In genomic region chr1:32346532-32347157, GRCh38 we compare ENCODE assay signal across 19 cellular contexts. TPM values are rescaled to one million over a fixed set of nuclear protein-coding genes. Genes with fewer than 3 reads are reported as not detected.
"Had no signal": no experiment of that assay in that cellular context is flagged by ENCODE, and none has a peak within 500 bp of the region (broad histone marks: within the 10 kb centered on the region; RNA-seq: fewer than 3 reads in every experiment).

No MANE protein-coding gene starts in this region.

- ATAC-seq: activated CD4-positive, alpha-beta T cell treated with anti-CD3 and anti-CD28 coated beads for 36 hours; activated CD8-positive, alpha-beta T cell treated with anti-CD3 and anti-CD28 coated beads for 36 hours; activated T-cell treated with anti-CD3 and anti-CD28 coated beads, Interleukin-2, amount 50 U/mL, for 4 hours had no signal

- H3K9me3 ChIP-seq: thyroid gland, vagina had no signal

- H3K27ac ChIP-seq: brain microvascular endothelial cell, parathyroid adenoma, vagina, WERI-Rb-1 had no signal

- H3K27ac Mint-ChIP-seq: activated CD4-positive, alpha-beta T cell treated with anti-CD3 and anti-CD28 coated beads for 36 hours; activated CD8-positive, alpha-beta T cell treated with anti-CD3 and anti-CD28 coated beads for 36 hours; activated naive CD8-positive, alpha-beta T cell treated with anti-CD3 and anti-CD28 coated beads for 36 hours; T-helper 1 cell treated with Interleukin-12 subunit alpha and Interleukin-12 subunit beta and Interleukin-4 antibody, amounts not matched to agents 30 μg/mL and 1 μg/mL, for 36 hours had no signal

- DNase-seq: activated CD4-positive, alpha-beta T cell treated with anti-CD3 and anti-CD28 coated beads for 36 hours; activated CD8-positive, alpha-beta T cell treated with anti-CD3 and anti-CD28 coated beads for 36 hours; activated effector memory CD4-positive, alpha-beta T cell treated with anti-CD3 and anti-CD28 coated beads, Interleukin-2, amount 50 U/mL, for 16 hours; activated naive CD8-positive, alpha-beta T cell treated with anti-CD3 and anti-CD28 coated beads for 36 hours; activated T-cell treated with anti-CD3 and anti-CD28 coated beads, Interleukin-2, amount 50 U/mL, for 4 hours; brain microvascular endothelial cell; cortex of kidney; effector CD8-positive, alpha-beta T cell; foreskin fibroblast; kidney glomerular epithelial cell; mesendoderm; stimulated activated CD4-positive, alpha-beta T cell treated with anti-CD3 and anti-CD28 coated beads, Interleukin-1b, Interleukin-23, amount 100 ng/mL, for 48 hours; thyroid gland; WERI-Rb-1 had no signal

- H3K4me3 ChIP-seq: thyroid gland, vagina had no signal

- H3K27me3 ChIP-seq: brain microvascular endothelial cell, thyroid gland, vagina had no signal

- H3K9me3 Mint-ChIP-seq: activated T-cell treated with anti-CD3 and anti-CD28 coated beads, Interleukin-2, amount 50 U/mL, for 4 hours; central memory CD8-positive, alpha-beta T cell; T-helper 1 cell treated with Interleukin-12 subunit alpha and Interleukin-12 subunit beta and Interleukin-4 antibody, amounts not matched to agents 30 μg/mL and 1 μg/mL, for 36 hours had no signal

- H3K79me2 ChIP-seq: parathyroid adenoma had no signal

- H3K27me3 Mint-ChIP-seq: activated CD4-positive, alpha-beta T cell treated with anti-CD3 and anti-CD28 coated beads for 36 hours; activated CD8-positive, alpha-beta T cell treated with anti-CD3 and anti-CD28 coated beads for 36 hours; activated naive CD8-positive, alpha-beta T cell treated with anti-CD3 and anti-CD28 coated beads for 36 hours; central memory CD8-positive, alpha-beta T cell had no signal

- H3K4me3 Mint-ChIP-seq: activated CD4-positive, alpha-beta T cell treated with anti-CD3 and anti-CD28 coated beads for 36 hours; activated CD8-positive, alpha-beta T cell treated with anti-CD3 and anti-CD28 coated beads for 36 hours; activated naive CD8-positive, alpha-beta T cell treated with anti-CD3 and anti-CD28 coated beads for 36 hours; activated T-cell treated with anti-CD3 and anti-CD28 coated beads, Interleukin-2, amount 50 U/mL, for 4 hours; central memory CD8-positive, alpha-beta T cell; T-helper 1 cell treated with Interleukin-12 subunit alpha and Interleukin-12 subunit beta and Interleukin-4 antibody, amounts not matched to agents 30 μg/mL and 1 μg/mL, for 36 hours had no signal

- H2AFZ ChIP-seq: parathyroid adenoma had no signal

- H3K36me3 ChIP-seq: brain microvascular endothelial cell, thyroid gland, vagina, WERI-Rb-1 had no signal

RNA-seq across cellular contexts. Expression of gene TSSK3, which starts 15.7 kb away (rescaled TPM):
- total RNA-seq: vagina had no signal
- polyA plus RNA-seq: neural cell had no signal
